In genomic region chr2:101696272-101697123, GRCh38 we compare ENCODE assay signal across 8 cellular contexts. TPM values are rescaled to one million over a fixed set of nuclear protein-coding genes. Genes with fewer than 3 reads are reported as not detected.
DNase-seq lines count a peak whose midpoint lies in the region; ATAC-seq lines count a peak whose summit lies in the region.

No MANE protein-coding gene starts in this region.

- peak overlapping the region; percentile 89 for H3K4me3 Mint-ChIP-seq in T-helper 2 cell treated with Interferon-gamma antibody and Interleukin-4, amounts not matched to agents 5 μg/mL and 100 μg/mL, for 36 hours
- peak overlapping the region in 9 of 10 donors; percentile 85 to 98 (median 95) for H3K4me3 Mint-ChIP-seq in naive thymus-derived CD8-positive, alpha-beta T cell

- H3K27ac ChIP-seq in SK-N-MC (peak overlapping the region; percentile 30; the same call in 1 of the 2 replicates), esophagus (ENCODE audit: low read depth in 2 of 2, low read length in 1 of 2) (peak overlapping the region; percentile 91)

- POLR2A ChIA-PET in naive thymus-derived CD8-positive, alpha-beta T cell (lab: Charles Lee): interaction anchor here (0.7 to 5.6 kb wide), 9 partner anchors 7 to 388 kb away, joined by 3 to 67 read pairs (median 5); partner anchors contain the start of gene RFX8

- 9 to 11% methylated on average over 30 to 31 of the region's 31 CpGs for WGBS in esophagus, 2 donors

- H3K27ac Mint-ChIP-seq in T-helper 2 cell treated with Interferon-gamma antibody and Interleukin-4, amounts not matched to agents 5 μg/mL and 100 μg/mL, for 36 hours: peak overlapping the region; percentile 86
- peak overlapping the region; percentile 93 to 97 (median 96) for H3K27ac Mint-ChIP-seq in naive thymus-derived CD8-positive, alpha-beta T cell

- peak overlapping the region; percentile 66 for H3K9ac ChIP-seq in SK-N-MC (ENCODE audit: insufficient read length)

- H3K4me1 Mint-ChIP-seq in T-helper 2 cell treated with Interferon-gamma antibody and Interleukin-4, amounts not matched to agents 5 μg/mL and 100 μg/mL, for 36 hours (ENCODE audit: low read depth): peaks cover 19% of the 10 kb centered on the region
- peaks cover 22 to 41% (median 33%) of the 10 kb centered on the region in 4 donors for H3K4me1 Mint-ChIP-seq in naive thymus-derived CD8-positive, alpha-beta T cell

- H3K27me3 ChIP-seq in esophagus (ENCODE audit: control insufficient read depth in 1 of 2, insufficient read depth in 2 of 2, low read length in 2 of 2): no peaks in the 10 kb centered on the region

- H3K36me3 ChIP-seq in SK-N-MC (ENCODE audit: insufficient read depth, low read length) (peaks cover 9% of the 10 kb centered on the region; the same call in 1 of the 2 replicates), esophagus (ENCODE audit: control insufficient read depth in 2 of 2, insufficient read depth in 2 of 2, low read length in 1 of 2) (no peaks in the 10 kb centered on the region)

- peaks cover 4% of the 10 kb centered on the region for H3K9me3 Mint-ChIP-seq in T-helper 2 cell treated with Interferon-gamma antibody and Interleukin-4, amounts not matched to agents 5 μg/mL and 100 μg/mL, for 36 hours
- H3K9me3 Mint-ChIP-seq in naive thymus-derived CD8-positive, alpha-beta T cell: peaks cover 0 to 10% (median 0%) of the 10 kb centered on the region in 9 donors

- no peaks in the 10 kb centered on the region for H3K4me1 ChIP-seq in esophagus (ENCODE audit: control insufficient read depth in 2 of 2, insufficient read depth in 2 of 2, low read length in 1 of 2)

- H3K4me3 ChIP-seq in SK-N-MC (peak overlapping the region; percentile 88), esophagus (ENCODE audit: low read depth in 1 of 2, low read length in 2 of 2) (peak overlapping the region; percentile 67 to 90)

- no peaks in the 10 kb centered on the region for H3K27me3 Mint-ChIP-seq in T-helper 2 cell treated with Interferon-gamma antibody and Interleukin-4, amounts not matched to agents 5 μg/mL and 100 μg/mL, for 36 hours (ENCODE audit: low read depth)
- no peaks in the 10 kb centered on the region for H3K27me3 Mint-ChIP-seq in naive thymus-derived CD8-positive, alpha-beta T cell

- no peak for DNase-seq in T-helper 2 cell treated with Interferon-gamma antibody and Interleukin-4, amounts not matched to agents 5 μg/mL and 100 μg/mL, for 36 hours (ENCODE audit: low spot score)
- DNase-seq in T-helper 2 cell (no peak), SK-N-MC (ENCODE audit: low read depth, low spot score) (no peak)
- peak in 5 of 10 donors; percentile 16 to 68 (median 37) for DNase-seq in naive thymus-derived CD8-positive, alpha-beta T cell

- peak; percentile 13 to 18 for ATAC-seq in naive thymus-derived CD8-positive, alpha-beta T cell
- ATAC-seq in GM18519 (IDR thresholded peaks at IDR 0.05; ENCODE audit: low FRiP score, unreplicated experiment) (no peak), GM18517 (IDR thresholded peaks at IDR 0.05; ENCODE audit: unreplicated experiment) (no peak), GM21619 (IDR thresholded peaks at IDR 0.05; ENCODE audit: unreplicated experiment) (no peak)

- H3K9me3 ChIP-seq in SK-N-MC (ENCODE audit: low read depth, low read length) (no peaks in the 10 kb centered on the region), esophagus (ENCODE audit: control insufficient read depth in 2 of 2, insufficient read depth in 1 of 2, low read depth in 1 of 2, low read length in 1 of 2) (no peaks in the 10 kb centered on the region)

- H3K36me3 Mint-ChIP-seq in T-helper 2 cell treated with Interferon-gamma antibody and Interleukin-4, amounts not matched to agents 5 μg/mL and 100 μg/mL, for 36 hours (ENCODE audit: low read depth): peaks cover 8% of the 10 kb centered on the region
- H3K36me3 Mint-ChIP-seq in naive thymus-derived CD8-positive, alpha-beta T cell: peaks cover 0 to 5% (median 4%) of the 10 kb centered on the region in 3 donors

RNA-seq across cellular contexts. Expression of gene MAP4K4, which starts 1.0 kb away (rescaled TPM):
- polyA plus RNA-seq in esophagus: 10 to 100 TPM; 19.6 to 24.1 TPM
- total RNA-seq in naive thymus-derived CD8-positive, alpha-beta T cell: 100 to 1,000 TPM; 116 to 122 TPM
- 10 to 100 TPM in 2 of 3 donors, 1 to 10 TPM in 1; 9.5 to 26.6 (median 13.0) TPM for polyA plus RNA-seq in naive thymus-derived CD8-positive, alpha-beta T cell

Comparison
In these comparisons a context has a peak if more than half of its experiments do, and no peak if none do; other contexts are left out.
1. ATAC-seq: peak in naive thymus-derived CD8-positive, alpha-beta T cell (2 of 2); none in GM18519 (single experiment), GM18517 (single experiment) and GM21619 (single experiment).